ENCODE assay signal across 11 cellular contexts in the genomic region with DNA sequence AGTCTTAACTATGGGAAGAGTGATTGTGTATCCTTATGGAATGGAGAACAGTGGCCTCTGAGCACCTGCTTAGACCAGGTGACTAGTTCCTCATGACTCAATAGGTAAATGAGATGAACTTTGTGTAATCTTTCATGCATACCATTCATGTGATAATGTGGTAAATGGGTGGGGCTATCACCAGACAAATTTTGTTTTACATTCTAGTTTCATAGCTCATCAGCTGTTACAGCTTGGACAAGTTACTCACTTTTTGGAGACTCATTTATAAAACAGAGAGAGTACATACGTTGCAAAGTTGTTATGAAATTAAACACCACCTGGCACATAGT.
A peak's percentile ranks its signal among the peaks of the same experiment; 100 is the strongest.
DNase-seq lines count a peak whose midpoint lies in the region; ATAC-seq and TF ChIP-seq lines count a peak whose summit lies in the region.
"Had no signal": no experiment of that assay in that cellular context is flagged by ENCODE, and none has a peak within 500 bp of the region (broad histone marks: within the 10 kb centered on the region; RNA-seq: fewer than 3 reads in every experiment).

No MANE protein-coding gene starts in this region.

- CTCF ChIA-PET in activated B cell treated with CpG ODN at 0.5 μM for 24 hours (lab: Charles Lee), result interaction anchor here (0.8 to 1.9 kb wide), 6 partner anchors 24 to 183 kb away, joined by 3 to 9 read pairs (median 4); a partner anchor contains a TSS

- no peak for DNase-seq in activated T-cell treated with anti-CD3 and anti-CD28 coated beads, Interleukin-2, amount 50 U/mL, for 72 hours
- no peak for DNase-seq in activated T-cell treated with anti-CD3 and anti-CD28 coated beads, Interleukin-2, amount 50 U/mL, for 48 hours
- DNase-seq in activated B cell treated with CpG ODN at 0.5 μM for 24 hours (no peak), NCI-H1092 (lab: John Stamatoyannopoulos, UW) (no peak), cerebellum (ENCODE audit: low spot score) (no peak), NCI-H146 treated with DMSO at 0.1 percent for 48 hours (lab: John Stamatoyannopoulos, UW; ENCODE audit: unreplicated experiment) (no peak)
- DNase-seq in stimulated activated naive CD8-positive, alpha-beta T cell treated with anti-CD3 and anti-CD28 coated beads, Interleukin-15, Interleukin-2, amounts not matched to agents 100 U/mL and 50 U/mL, for 24 hours, result no peak
- DNase-seq: NCI-H2081, T1000, upper lobe of right lung had no signal

- no peak for TF ChIP-seq CTCF in activated B cell treated with CpG ODN at 0.5 μM for 24 hours (IDR thresholded peaks at IDR 0.05)

- H3K4me1 Mint-ChIP-seq in activated T-cell treated with anti-CD3 and anti-CD28 coated beads, Interleukin-2, amount 50 U/mL, for 72 hours (ENCODE audit: low read depth), result peaks cover 46% of the 10 kb centered on the region
- peaks cover 64% of the 10 kb centered on the region for H3K4me1 Mint-ChIP-seq in activated B cell treated with CpG ODN at 0.5 μM for 24 hours

- H3K36me3 Mint-ChIP-seq in activated T-cell treated with anti-CD3 and anti-CD28 coated beads, Interleukin-2, amount 50 U/mL, for 72 hours (ENCODE audit: insufficient read depth in 2 of 2), result peaks cover 0 to 5% of the 10 kb centered on the region in 2 donors
- no peaks in the 10 kb centered on the region for H3K36me3 Mint-ChIP-seq in activated B cell treated with CpG ODN at 0.5 μM for 24 hours (ENCODE audit: low read depth)

- H3K9me3 Mint-ChIP-seq in activated T-cell treated with anti-CD3 and anti-CD28 coated beads, Interleukin-2, amount 50 U/mL, for 72 hours, result no peaks in the 10 kb centered on the region
- H3K9me3 Mint-ChIP-seq in activated B cell treated with CpG ODN at 0.5 μM for 24 hours, result no peaks in the 10 kb centered on the region

- peak; percentile 69 to 71 for ATAC-seq in activated T-cell treated with anti-CD3 and anti-CD28 coated beads, Interleukin-2, amount 50 U/mL, for 72 hours (replicated peaks in 1 of 2)
- ATAC-seq in HG02884 (IDR thresholded peaks at IDR 0.05; ENCODE audit: unreplicated experiment), result peak; percentile 33
- ATAC-seq in activated B cell treated with CpG ODN at 0.5 μM for 24 hours (ENCODE audit: low read depth), result peak; percentile 66
- peak; percentile 57 for ATAC-seq in stimulated activated naive CD8-positive, alpha-beta T cell treated with anti-CD3 and anti-CD28 coated beads, Interleukin-15, Interleukin-2, amounts not matched to agents 100 U/mL and 50 U/mL, for 24 hours

- H3K4me3 Mint-ChIP-seq in activated T-cell treated with anti-CD3 and anti-CD28 coated beads, Interleukin-2, amount 50 U/mL, for 72 hours, result peak overlapping the region in 1 of 2 donors; percentile 67
- H3K4me3 Mint-ChIP-seq in activated B cell treated with CpG ODN at 0.5 μM for 24 hours, result peak overlapping the region; percentile 74

- POLR2A ChIA-PET in activated B cell treated with CpG ODN at 0.5 μM for 24 hours (lab: Charles Lee), result interaction anchor here (0.6 to 4.0 kb wide), 12 partner anchors 25 to 192 kb away, joined by 3 to 41 read pairs (median 6); a partner anchor contains a TSS

- intact Hi-C loops in activated B cell treated with CpG ODN at 0.5 μM for 24 hours (cut with micrococcal nuclease), result loop anchor here (1.0 to 5.0 kb wide), 7 partner anchors 50 to 190 kb away; a partner anchor contains a TSS

- H3K27ac Mint-ChIP-seq in activated T-cell treated with anti-CD3 and anti-CD28 coated beads, Interleukin-2, amount 50 U/mL, for 72 hours, result peak overlapping the region; percentile 85
- peak overlapping the region; percentile 95 for H3K27ac Mint-ChIP-seq in activated B cell treated with CpG ODN at 0.5 μM for 24 hours

- H3K27me3 Mint-ChIP-seq in activated T-cell treated with anti-CD3 and anti-CD28 coated beads, Interleukin-2, amount 50 U/mL, for 72 hours (ENCODE audit: low read depth), result no peaks in the 10 kb centered on the region
- H3K27me3 Mint-ChIP-seq in activated B cell treated with CpG ODN at 0.5 μM for 24 hours, result no peaks in the 10 kb centered on the region
